Comparison of ENCODE assay signal across 26 cellular contexts in genomic region chr13:107942030-107942617, GRCh38.
A peak's percentile ranks its signal among the peaks of the same experiment; 100 is the strongest.
DNase-seq lines count a peak whose midpoint lies in the region; ATAC-seq, FAIRE-seq and TF ChIP-seq lines count a peak whose summit lies in the region.
"Had no signal": no experiment of that assay in that cellular context is flagged by ENCODE, and none has a peak within 500 bp of the region (broad histone marks: within the 10 kb centered on the region; RNA-seq: fewer than 3 reads in every experiment).

No MANE protein-coding gene starts in this region.

- no peak overlapping the region for H3K56ac ChIP-seq in H1 (replicated peaks; ENCODE audit: insufficient read length, low read depth, low read length)
- H3K56ac ChIP-seq in mesendoderm (ENCODE audit: low read length), result no peak overlapping the region

- no peaks in the 10 kb centered on the region for H3K79me1 ChIP-seq in H1 (ENCODE audit: low read depth, low read length)
- no peaks in the 10 kb centered on the region for H3K79me1 ChIP-seq in mesendoderm (ENCODE audit: low read length)

- H3K23ac ChIP-seq in H1 (ENCODE audit: insufficient read length), result no peak overlapping the region
- H3K23ac ChIP-seq in mesendoderm (ENCODE audit: low read length), result no peak overlapping the region

- H2BK120ac ChIP-seq in H1 (replicated peaks; ENCODE audit: low read depth, low read length) (no peak overlapping the region), mesendoderm (ENCODE audit: low read depth, low read length) (no peak overlapping the region)

- no peak overlapping the region for H2AK5ac ChIP-seq in H1 (ENCODE audit: low read depth, low read length)
- no peak overlapping the region for H2AK5ac ChIP-seq in mesendoderm (ENCODE audit: low read length)

- H3K9me3 Mint-ChIP-seq in CD4-positive, alpha-beta T cell, result peaks cover 17% of the 10 kb centered on the region
- H3K9me3 Mint-ChIP-seq: GM23338 had no signal

- H2BK5ac ChIP-seq in H1 (ENCODE audit: low read depth, low read length) (no peak overlapping the region), mesendoderm (ENCODE audit: low read length) (no peak overlapping the region)

- H3K9ac ChIP-seq in H1 (replicated peaks in 1 of 4; ENCODE audit: extremely low read depth in 1 of 4, low read depth in 3 of 4, low read length in 3 of 4), result no peak overlapping the region
- no peak overlapping the region for H3K9ac ChIP-seq in mesendoderm (ENCODE audit: low read length)
- no peak overlapping the region for H3K9ac ChIP-seq in MM.1S (ENCODE audit: low read length)
- H3K9ac ChIP-seq: BLaER1 treated with 17β-estradiol and CSF1 and Interleukin-3, amounts not matched to agents 10 nM and 100 nM had no signal

- H3K23me2 ChIP-seq in H1 (ENCODE audit: low read depth, low read length), result no peaks in the 10 kb centered on the region

- H4K20me1 ChIP-seq in H1 (replicated peaks in 1 of 2; ENCODE audit: control insufficient read depth in 1 of 2, insufficient read depth in 2 of 2, low read length in 2 of 2) (no peaks in the 10 kb centered on the region), MM.1S (ENCODE audit: insufficient read depth, low read length) (no peaks in the 10 kb centered on the region)
- H4K20me1 ChIP-seq: BLaER1 treated with 17β-estradiol and CSF1 and Interleukin-3, amounts not matched to agents 10 nM and 100 nM had no signal

- no peak overlapping the region for H4K91ac ChIP-seq in H1 (replicated peaks; ENCODE audit: insufficient read length, low read length)

- H3K36me3 ChIP-seq in H1 (ENCODE audit: control insufficient read depth in 2 of 4, insufficient read depth in 4 of 4, low read length in 3 of 4) (no peaks in the 10 kb centered on the region), mesendoderm (ENCODE audit: control insufficient read depth, insufficient read depth, low read length) (no peaks in the 10 kb centered on the region), MM.1S (replicated peaks; ENCODE audit: insufficient read depth, low read length) (no peaks in the 10 kb centered on the region), Peyer's patch (no peaks in the 10 kb centered on the region)
- H3K36me3 ChIP-seq: BLaER1 treated with 17β-estradiol and CSF1 and Interleukin-3, amounts not matched to agents 10 nM and 100 nM; SJCRH30 had no signal

- no peaks in the 10 kb centered on the region for H3F3A ChIP-seq in MM.1S (ENCODE audit: insufficient read depth, low read length)

- no peaks in the 10 kb centered on the region for H3K4me1 Mint-ChIP-seq in CD4-positive, alpha-beta T cell (ENCODE audit: low read depth)
- H3K4me1 Mint-ChIP-seq: GM23338, T-cell had no signal

- H3K4me3 ChIP-seq in H1 (ENCODE audit: extremely low read depth in 1 of 4, insufficient read depth in 2 of 4, low read depth in 3 of 4, low read length in 4 of 4) (no peak overlapping the region), mesendoderm (ENCODE audit: low read length) (no peak overlapping the region), MM.1S (ENCODE audit: low read length) (no peak overlapping the region), Peyer's patch (no peak overlapping the region)
- H3K4me3 ChIP-seq: BLaER1 treated with 17β-estradiol and CSF1 and Interleukin-3, amounts not matched to agents 10 nM and 100 nM; GM23338; SJCRH30 had no signal

- H3K4ac ChIP-seq in H1 (replicated peaks; ENCODE audit: insufficient read length, low read depth, low read length) (no peak overlapping the region), mesendoderm (ENCODE audit: low read depth, low read length) (no peak overlapping the region)

- TF ChIP-seq CTCF in H1 (IDR thresholded peaks at IDR 0.05; ENCODE audit: control extremely low read depth in 1 of 3, insufficient read depth in 1 of 3, low read depth in 1 of 3, low read length in 3 of 3) (no peak), MM.1S (IDR thresholded peaks at IDR 0.05; ENCODE audit: low read length) (no peak), Peyer's patch (IDR thresholded peaks at IDR 0.05) (no peak)
- TF ChIP-seq CTCF in CD4-positive, alpha-beta T cell (IDR thresholded peaks at IDR 0.05), result no peak

- H2BK12ac ChIP-seq in H1 (ENCODE audit: low read depth, low read length), result no peak overlapping the region

- no peaks in the 10 kb centered on the region for H3K9me2 ChIP-seq in MM.1S (replicated peaks; ENCODE audit: insufficient read depth, low read length)

- no peaks in the 10 kb centered on the region for H3K79me2 ChIP-seq in H1 (ENCODE audit: control insufficient read depth in 1 of 2, insufficient read depth in 2 of 2, low read length in 2 of 2)
- H3K79me2 ChIP-seq in mesendoderm (ENCODE audit: control insufficient read depth, insufficient read depth, low read length), result no peaks in the 10 kb centered on the region
- no peaks in the 10 kb centered on the region for H3K79me2 ChIP-seq in MM.1S (ENCODE audit: low read length)

- H4K8ac ChIP-seq in H1 (ENCODE audit: extremely low read depth, insufficient read depth, low read length) (no peak overlapping the region), mesendoderm (ENCODE audit: low read depth, low read length) (no peak overlapping the region)

- H3K4me1 ChIP-seq in H1 (replicated peaks in 1 of 4; ENCODE audit: control insufficient read depth in 3 of 4, insufficient read depth in 4 of 4, low read length in 3 of 4), result no peaks in the 10 kb centered on the region
- no peaks in the 10 kb centered on the region for H3K4me1 ChIP-seq in mesendoderm (ENCODE audit: control insufficient read depth, low read depth, low read length)
- no peaks in the 10 kb centered on the region for H3K4me1 ChIP-seq in MM.1S (ENCODE audit: low read length)
- no peaks in the 10 kb centered on the region for H3K4me1 ChIP-seq in Peyer's patch
- H3K4me1 ChIP-seq: SJCRH30 had no signal

- H2BK20ac ChIP-seq in H1 (ENCODE audit: low read length), result no peak overlapping the region

- DNase-seq in NCI-H82 (lab: John Stamatoyannopoulos, UW) (peak; percentile 31), NCI-H82 treated with DMSO at 0.1 percent for 48 hours (lab: John Stamatoyannopoulos, UW; ENCODE audit: unreplicated experiment) (no peak), H1 (ENCODE audit: low read depth in 1 of 2, low spot score in 2 of 2) (no peak), mesendoderm (peak; percentile 17), MM.1S (no peak), Peyer's patch (no peak)
- DNase-seq in CD4-positive, alpha-beta T cell, result no peak
- DNase-seq: ACHN; CD8-positive, alpha-beta T cell; DMS53; GDM1; KBM-7; NCI-H1092 treated with DMSO at 0.1 percent for 48 hours; NCI-H1436 treated with DMSO at 0.1 percent for 48 hours; NCI-H1930; NCI-H2171; NCI-H524 treated with DMSO at 0.1 percent for 48 hours; SJCRH30; T-cell had no signal

- H2BK15ac ChIP-seq in H1 (ENCODE audit: low read length) (no peak overlapping the region), mesendoderm (replicated peaks; ENCODE audit: low read depth) (no peak overlapping the region)

- no peaks in the 10 kb centered on the region for H3K27me3 ChIP-seq in H1 (replicated peaks in 1 of 4; ENCODE audit: control insufficient read depth in 3 of 4, extremely low read depth in 1 of 4, insufficient read depth in 3 of 4, low read length in 3 of 4)
- no peaks in the 10 kb centered on the region for H3K27me3 ChIP-seq in mesendoderm (ENCODE audit: insufficient read depth, low read length, poor library complexity)
- no peaks in the 10 kb centered on the region for H3K27me3 ChIP-seq in MM.1S (replicated peaks; ENCODE audit: insufficient read depth, low read length)
- H3K27me3 ChIP-seq in CD4-positive, alpha-beta T cell (ENCODE audit: control insufficient read depth, insufficient read depth, low read length), result no peaks in the 10 kb centered on the region
- no peaks in the 10 kb centered on the region for H3K27me3 ChIP-seq in Peyer's patch
- H3K27me3 ChIP-seq: BLaER1 treated with 17β-estradiol and CSF1 and Interleukin-3, amounts not matched to agents 10 nM and 100 nM; SJCRH30 had no signal

- H3K36me3 Mint-ChIP-seq in CD4-positive, alpha-beta T cell (ENCODE audit: low read depth), result no peaks in the 10 kb centered on the region
- H3K36me3 Mint-ChIP-seq: CD8-positive, alpha-beta T cell; T-cell had no signal

- TF ChIP-seq RAD21 in H1 (IDR thresholded peaks at IDR 0.05 in 1 of 2, conservative IDR thresholded peaks at IDR 0.05 in 1 of 2; ENCODE audit: low read depth in 2 of 2, low read length in 2 of 2), result no peak

- no peak for FAIRE-seq in H1 (lab: Jason Lieb, UNC)
- FAIRE-seq: GM18507, HepG2 had no signal

- H3K18ac ChIP-seq in H1 (ENCODE audit: extremely low read depth, low read length) (no peak overlapping the region), mesendoderm (ENCODE audit: low read length) (no peak overlapping the region)

- H3K9me3 ChIP-seq in H1 (ENCODE audit: insufficient read depth in 2 of 2, low read depth in 1 of 2, low read length in 1 of 2) (no peaks in the 10 kb centered on the region), MM.1S (replicated peaks; ENCODE audit: insufficient read depth, low read length) (no peaks in the 10 kb centered on the region), Peyer's patch (no peaks in the 10 kb centered on the region)
- no peaks in the 10 kb centered on the region for H3K9me3 ChIP-seq in CD4-positive, alpha-beta T cell (ENCODE audit: control insufficient read depth, low read length)
- H3K9me3 ChIP-seq: SJCRH30 had no signal

- H2AFZ ChIP-seq in H1 (ENCODE audit: low read length), result peak overlapping the region; percentile 44; the same call in 1 of the 2 replicates
- H2AFZ ChIP-seq in MM.1S (ENCODE audit: low read length), result no peak overlapping the region
- H2AFZ ChIP-seq: GM23338 had no signal

- intact Hi-C loops in CD4-positive, alpha-beta T cell (cut with DNase I, micrococcal nuclease), result no loop called here

- H3K4me2 ChIP-seq in H1 (ENCODE audit: insufficient read depth in 1 of 2, low read depth in 2 of 2, low read length in 2 of 2) (no peak overlapping the region), mesendoderm (ENCODE audit: low read length) (no peak overlapping the region), MM.1S (ENCODE audit: low read depth, low read length) (no peak overlapping the region)
- H3K4me2 ChIP-seq: BLaER1 treated with 17β-estradiol and CSF1 and Interleukin-3, amounts not matched to agents 10 nM and 100 nM; GM23338 had no signal

- TF ChIP-seq EP300 in H1 (IDR thresholded peaks at IDR 0.05; ENCODE audit: borderline replicate concordance in 1 of 2, low read depth in 2 of 2, low read length in 2 of 2), result no peak

- CTCF ChIA-PET in H1 (lab: Charles Lee; ENCODE audit: partially characterized antibody), result interaction anchor here (0.9 kb wide), 1 partner anchor 13 kb away, joined by 3 read pairs; no protein-coding TSS in a partner anchor
- CTCF ChIA-PET in CD4-positive, alpha-beta T cell (lab: Charles Lee), result no interaction called here

- H3K27ac ChIP-seq in H1 (ENCODE audit: low read depth, low read length) (no peak overlapping the region), mesendoderm (ENCODE audit: low read depth, low read length) (no peak overlapping the region), MM.1S (ENCODE audit: low read length) (no peak overlapping the region), Peyer's patch (no peak overlapping the region)
- H3K27ac ChIP-seq in CD4-positive, alpha-beta T cell (ENCODE audit: low read depth, low read length), result no peak overlapping the region
- H3K27ac ChIP-seq: 22Rv1; BLaER1 treated with 17β-estradiol and CSF1 and Interleukin-3, amounts not matched to agents 10 nM and 100 nM; SJCRH30 had no signal

- TF ChIP-seq POLR2A in H1 (IDR thresholded peaks at IDR 0.05; ENCODE audit: control extremely low read depth in 1 of 2, low read depth in 2 of 2, low read length in 2 of 2) (no peak), Peyer's patch (IDR thresholded peaks at IDR 0.05) (no peak)

- H3K27ac Mint-ChIP-seq in CD4-positive, alpha-beta T cell, result no peak overlapping the region
- H3K27ac Mint-ChIP-seq: CD8-positive, alpha-beta T cell; GM23338; T-cell had no signal

- ATAC-seq in CD4-positive, alpha-beta T cell (ENCODE audit: poor library complexity), result no peak
- ATAC-seq in HG02610 (IDR thresholded peaks at IDR 0.05; ENCODE audit: unreplicated experiment), result no peak
- ATAC-seq: CD8-positive, alpha-beta T cell; GM23338; HCT116; HepG2; T-cell had no signal

- 81% methylated on average over 4 of the region's 4 CpGs; no CpG with 5 or more reads in 1 of the 2 experiments for WGBS in H1 (ENCODE audit: extremely low coverage in 1 of 2, insufficient coverage in 1 of 2, insufficient read length in 1 of 2, insufficient replicate concordance in 2 of 2, low coverage in 1 of 2, low lambda C conversion rate in 2 of 2, missing lambda C conversion rate in 1 of 2), 2 experiments
- WGBS in mesendoderm (ENCODE audit: extremely low coverage, insufficient coverage, low lambda C conversion rate), result no CpG with 5 or more reads among the region's 4 CpGs

- H4K5ac ChIP-seq in H1 (ENCODE audit: insufficient read length, low read depth, low read length) (no peak overlapping the region), mesendoderm (ENCODE audit: low read length) (no peak overlapping the region)

- no peak overlapping the region for H3K14ac ChIP-seq in H1 (ENCODE audit: insufficient read length)

- H3K4me3 Mint-ChIP-seq in CD4-positive, alpha-beta T cell, result no peak overlapping the region
- H3K4me3 Mint-ChIP-seq: CD8-positive, alpha-beta T cell; GM23338; T-cell had no signal

- POLR2A ChIA-PET in H1 (lab: Charles Lee; ENCODE audit: partially characterized antibody), result no interaction called here
- POLR2A ChIA-PET in CD4-positive, alpha-beta T cell (lab: Charles Lee), result no interaction called here

- H3K27me3 Mint-ChIP-seq in CD4-positive, alpha-beta T cell, result no peaks in the 10 kb centered on the region
- H3K27me3 Mint-ChIP-seq: T-cell had no signal

Comparison
In these comparisons a context has a peak if more than half of its experiments do, and no peak if none do; other contexts are left out.
1. DNase-seq: peak in NCI-H82 (single experiment) and mesendoderm (single experiment); none in NCI-H82 treated with DMSO at 0.1 percent for 48 hours (single experiment), H1 (0 of 2), MM.1S (single experiment), CD4-positive, alpha-beta T cell (0 of 10) and Peyer's patch (0 of 3).